21 cellular contexts compared by ENCODE assay signal in the genomic region with DNA sequence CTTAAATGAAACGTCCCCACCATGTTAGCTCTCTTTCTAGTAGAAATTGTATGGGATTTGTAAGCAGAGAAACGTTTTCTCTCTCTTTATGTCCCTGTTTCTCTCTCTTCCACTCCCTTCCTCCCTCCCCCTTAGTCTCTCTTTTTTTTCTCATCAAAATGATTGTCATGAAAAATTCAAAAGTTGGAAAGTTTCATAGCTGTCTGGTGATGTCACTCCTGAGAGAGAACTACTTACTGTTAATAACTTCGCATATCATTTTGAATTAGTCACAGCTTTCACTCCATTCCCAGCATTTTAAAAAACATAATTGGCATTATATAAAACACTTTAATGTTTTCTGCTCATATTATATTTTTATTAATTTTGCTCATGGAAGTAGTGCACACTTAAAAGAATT.
A peak's percentile ranks its signal among the peaks of the same experiment; 100 is the strongest.
DNase-seq lines count a peak whose midpoint lies in the region; ATAC-seq and TF ChIP-seq lines count a peak whose summit lies in the region.
"Had no signal": no experiment of that assay in that cellular context is flagged by ENCODE, and none has a peak within 500 bp of the region (broad histone marks: within the 10 kb centered on the region; RNA-seq: fewer than 3 reads in every experiment).

No MANE protein-coding gene starts in this region.

- H3K4me3 ChIP-seq in SJCRH30 (no peak overlapping the region), epithelial cell of esophagus (ENCODE audit: low read length) (no peak overlapping the region), retinal pigment epithelial cell (ENCODE audit: low read length) (no peak overlapping the region)
- H3K4me3 ChIP-seq: Peyer's patch had no signal

- no peaks in the 10 kb centered on the region for H3K36me3 ChIP-seq in SJCRH30
- H3K36me3 ChIP-seq: BE2C, Peyer's patch had no signal

- TF ChIP-seq CTCF in epithelial cell of esophagus (IDR thresholded peaks at IDR 0.05; ENCODE audit: insufficient read depth, low read depth, low read length, missing control alignments): no peak
- no peak for TF ChIP-seq CTCF in retinal pigment epithelial cell (conservative IDR thresholded peaks at IDR 0.05; ENCODE audit: low read depth, low read length)
- TF ChIP-seq CTCF in omental fat pad (IDR thresholded peaks at IDR 0.05): no peak

- DNase-seq in EL (peak; percentile 0), SJCRH30 (peak in 1 of 2 experiments; percentile 22), epithelial cell of esophagus (ENCODE audit: low read depth) (peak; percentile 4), retinal pigment epithelial cell (ENCODE audit: low read depth) (peak; percentile 52), NCI-H2029 (lab: John Stamatoyannopoulos, UW) (no peak), omental fat pad (ENCODE audit: low spot score) (no peak), NCI-H187 treated with DMSO at 0.1 percent for 48 hours (lab: John Stamatoyannopoulos, UW) (no peak)
- DNase-seq: BE2C; H9; HFFc6; IMR-90; NCI-H1417; NCI-H1694 treated with DMSO at 0.1 percent for 48 hours; NCI-H2107; NCI-H2227 treated with DMSO at 0.1 percent for 48 hours; NCI-H510A treated with DMSO at 0.1 percent for 48 hours; NCI-H748 treated with DMSO at 0.1 percent for 48 hours; NK-92 treated with Interleukin-12 subunit alpha and Interleukin-12 subunit beta, amount 100 ng/mL, for 24 hours; Peyer's patch had no signal

- peak overlapping the region; percentile 8 for H3K27ac ChIP-seq in SJCRH30
- H3K27ac ChIP-seq: KMS-11, Peyer's patch had no signal

- ATAC-seq in omental fat pad (ENCODE audit: low FRiP score) (no peak), GM21526 (IDR thresholded peaks at IDR 0.05; ENCODE audit: low FRiP score, unreplicated experiment) (no peak)

- H3K4me1 ChIP-seq in SJCRH30: 0 out of 2 replicates have a peak, but pooled peaks cover 6% of the 10 kb centered on the region
- H3K4me1 ChIP-seq: BE2C, Peyer's patch had no signal

- no peaks in the 10 kb centered on the region for H3K9me3 ChIP-seq in SJCRH30 (replicated peaks)
- H3K9me3 ChIP-seq: BE2C, Peyer's patch had no signal

- H3K27me3 ChIP-seq in SJCRH30: no peaks in the 10 kb centered on the region
- H3K27me3 ChIP-seq: BE2C, Peyer's patch had no signal

Comparison
In these comparisons a context has a peak if more than half of its experiments do, and no peak if none do; other contexts are left out.
1. DNase-seq: peak in EL (single experiment), epithelial cell of esophagus (single experiment) and retinal pigment epithelial cell (single experiment); none in NCI-H2029 (single experiment), omental fat pad (single experiment) and NCI-H187 treated with DMSO at 0.1 percent for 48 hours (single experiment).